In the genomic region with DNA sequence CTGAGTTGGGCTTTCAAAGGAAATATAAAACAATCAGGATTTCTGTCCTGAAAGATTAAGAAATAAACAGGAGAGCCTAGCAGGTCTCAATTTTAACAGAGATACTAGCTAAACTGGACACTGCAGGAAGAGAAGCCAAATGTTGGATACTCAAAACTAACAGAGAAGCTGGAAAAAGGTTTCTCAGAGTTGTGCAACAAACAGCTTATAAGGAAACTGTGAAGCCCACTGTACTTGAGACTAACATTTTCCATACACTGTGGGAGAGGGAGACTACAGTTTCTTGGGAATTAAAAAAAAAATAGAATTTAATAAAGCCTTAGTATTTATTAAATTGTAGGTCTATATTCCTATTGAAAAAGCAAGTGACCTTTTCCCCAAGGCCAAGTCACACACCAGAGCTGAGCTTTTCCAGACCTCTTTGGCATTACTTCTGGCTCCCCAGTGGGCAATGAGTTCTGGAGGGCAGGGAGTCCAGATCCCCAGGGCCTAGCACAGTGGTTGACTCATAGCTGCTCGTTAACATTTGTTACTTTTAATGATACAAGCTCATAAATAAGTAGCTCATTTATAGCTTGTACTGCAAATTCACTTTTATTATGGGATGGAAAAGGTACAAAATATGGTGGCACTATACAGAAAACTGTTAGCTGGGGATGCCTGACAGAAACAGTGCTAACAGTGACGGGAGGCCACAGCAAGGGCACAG, we compare ENCODE assay signal across 11 cellular contexts.
A peak's percentile ranks its signal among the peaks of the same experiment; 100 is the strongest.
DNase-seq lines count a peak whose midpoint lies in the region; ATAC-seq and TF ChIP-seq lines count a peak whose summit lies in the region.
"Had no signal": no experiment of that assay in that cellular context is flagged by ENCODE, and none has a peak within 500 bp of the region (broad histone marks: within the 10 kb centered on the region; RNA-seq: fewer than 3 reads in every experiment).

No MANE protein-coding gene starts in this region.

- H3K27ac Mint-ChIP-seq in HFFc6 (peak overlapping the region; percentile 52), memory B cell (peak overlapping the region; percentile 5)
- H3K27ac Mint-ChIP-seq: activated naive CD8-positive, alpha-beta T cell treated with anti-CD3 and anti-CD28 coated beads for 36 hours; natural killer cell had no signal

- H3K9me3 Mint-ChIP-seq in HFFc6 (no peaks in the 10 kb centered on the region), memory B cell (no peaks in the 10 kb centered on the region)
- H3K9me3 Mint-ChIP-seq: activated naive CD8-positive, alpha-beta T cell treated with anti-CD3 and anti-CD28 coated beads for 36 hours; natural killer cell had no signal

- H3K36me3 ChIP-seq in thoracic aorta: no peaks in the 10 kb centered on the region

- H3K4me1 Mint-ChIP-seq in HFFc6 (ENCODE audit: low read depth) (peaks cover 60% of the 10 kb centered on the region), memory B cell (no peaks in the 10 kb centered on the region)
- H3K4me1 Mint-ChIP-seq: activated naive CD8-positive, alpha-beta T cell treated with anti-CD3 and anti-CD28 coated beads for 36 hours had no signal

- no peaks in the 10 kb centered on the region for H3K27me3 Mint-ChIP-seq in HFFc6 (ENCODE audit: insufficient read depth)
- no peaks in the 10 kb centered on the region for H3K27me3 Mint-ChIP-seq in memory B cell
- H3K27me3 Mint-ChIP-seq: activated naive CD8-positive, alpha-beta T cell treated with anti-CD3 and anti-CD28 coated beads for 36 hours had no signal

- H3K9me3 ChIP-seq in thoracic aorta: no peaks in the 10 kb centered on the region

- TF ChIP-seq CTCF in HFFc6 (IDR thresholded peaks at IDR 0.05) (no peak), thoracic aorta (IDR thresholded peaks at IDR 0.05) (no peak)

- peaks cover 43 to 69% of the 10 kb centered on the region in 2 donors for H3K4me1 ChIP-seq in thoracic aorta (ENCODE audit: control insufficient read depth in 1 of 2, low read depth in 2 of 2)

- H3K27me3 ChIP-seq in thoracic aorta (replicated peaks; ENCODE audit: insufficient read depth): no peaks in the 10 kb centered on the region

- peak overlapping the region; percentile 88 to 94 for H3K27ac ChIP-seq in thoracic aorta

- no peak overlapping the region for H3K4me3 ChIP-seq in thoracic aorta

- DNase-seq in HFFc6 (peak; percentile 17), dedifferentiated amniotic fluid mesenchymal stem cell (ENCODE audit: extremely low spot score) (peak; percentile 32), memory B cell (ENCODE audit: low spot score in 2 of 2) (no peak), thoracic aorta (ENCODE audit: low spot score) (peak; percentile 12), GOT3 (lab: John Stamatoyannopoulos, UW) (no peak)
- no peak for DNase-seq in stimulated activated CD8-positive, alpha-beta memory T cell treated with anti-CD3 and anti-CD28 coated beads, Interleukin-4, amount 100 ng/mL, for 48 hours
- DNase-seq: activated naive CD8-positive, alpha-beta T cell treated with anti-CD3 and anti-CD28 coated beads for 36 hours; natural killer cell; T-helper 9 cell had no signal

- ATAC-seq in memory B cell (ENCODE audit: low read depth) (no peak), thoracic aorta (ENCODE audit: insufficient number of reproducible peaks, low FRiP score, low read depth) (no peak), HG02571 (IDR thresholded peaks at IDR 0.05; ENCODE audit: unreplicated experiment) (no peak)
- ATAC-seq: HCT116, natural killer cell had no signal

- peaks cover 8% of the 10 kb centered on the region for H3K36me3 Mint-ChIP-seq in HFFc6 (ENCODE audit: low read depth)
- peaks cover 26% of the 10 kb centered on the region for H3K36me3 Mint-ChIP-seq in memory B cell

- no peak overlapping the region for H3K4me3 Mint-ChIP-seq in HFFc6
- no peak overlapping the region for H3K4me3 Mint-ChIP-seq in memory B cell
- H3K4me3 Mint-ChIP-seq: activated naive CD8-positive, alpha-beta T cell treated with anti-CD3 and anti-CD28 coated beads for 36 hours; natural killer cell had no signal

Comparison
In these comparisons a context has a peak if more than half of its experiments do, and no peak if none do; other contexts are left out.
1. DNase-seq: peak in HFFc6 (single experiment), dedifferentiated amniotic fluid mesenchymal stem cell (single experiment) and thoracic aorta (single experiment); none in memory B cell (0 of 2), GOT3 (single experiment) and stimulated activated CD8-positive, alpha-beta memory T cell treated with anti-CD3 and anti-CD28 coated beads, Interleukin-4, amount 100 ng/mL, for 48 hours (single experiment).